Comparison of ENCODE assay signal across 8 cellular contexts in genomic region chr20:36573103-36573797, GRCh38. TPM values are rescaled to one million over a fixed set of nuclear protein-coding genes. Genes with fewer than 3 reads are reported as not detected.
DNase-seq lines count a peak whose midpoint lies in the region; ATAC-seq and TF ChIP-seq lines count a peak whose summit lies in the region.

Gene TGIF2, plus strand, starts transcription at chr20:36573597. Its CDS starts 5,178 bp downstream, at chr20:36578775.

- peak within 1 kb of the TSS; percentile 81 for H3K27ac ChIP-seq in IMR-90 (ENCODE audit: insufficient read depth, low read length)
- H3K27ac ChIP-seq in ovary = peak within 1 kb of the TSS; percentile 94 to 97
- H3K27ac ChIP-seq in tibial artery = peak within 1 kb of the TSS; percentile 88 to 91

- WGBS in IMR-90 (ENCODE audit: extremely low coverage in 2 of 2, insufficient read length in 1 of 2), 2 experiments = 3% methylated on average over 29 of the region's 80 CpGs; no CpG with 5 or more reads in 1 of the 2 experiments
- 3 to 10% (median 5%) methylated on average over 20 to 80 of the region's 80 CpGs for WGBS in ovary, 3 donors

- H4K20me1 ChIP-seq in IMR-90 (ENCODE audit: insufficient read depth, low read length) = peaks cover 29% of the 10 kb centered on the region

- H3K18ac ChIP-seq in IMR-90 (ENCODE audit: low read depth, low read length) = peak within 1 kb of the TSS; percentile 72

- H3K4me3 ChIP-seq in IMR-90 (ENCODE audit: insufficient read depth, low read depth, low read length) = peak within 1 kb of the TSS; percentile 60
- peak within 1 kb of the TSS; percentile 72 for H3K4me3 ChIP-seq in ovary
- H3K4me3 ChIP-seq in tibial artery = peak within 1 kb of the TSS; percentile 80 to 90

- CTCF ChIA-PET in IMR-90 (lab: Yijun Ruan, JAX) = no interaction called here

- H3K79me1 ChIP-seq in IMR-90 (ENCODE audit: low read depth in 1 of 2, low read length in 2 of 2) = peaks cover 20 to 40% of the 10 kb centered on the region in 2 experiments

- peak within 1 kb of the TSS; percentile 98; the same call in 2 of the 3 replicates for H2BK15ac ChIP-seq in IMR-90 (ENCODE audit: low read depth, low read length)

- H2AK9ac ChIP-seq in IMR-90 (replicated peaks; ENCODE audit: low read depth, low read length, poor library complexity) = peak within 1 kb of the TSS; percentile 97

- H3K9me3 ChIP-seq in IMR-90 (ENCODE audit: control insufficient read depth, insufficient read depth, low read length) = no peaks in the 10 kb centered on the region
- no peaks in the 10 kb centered on the region for H3K9me3 ChIP-seq in ovary
- H3K9me3 ChIP-seq in tibial artery = no peaks in the 10 kb centered on the region

- peak within 1 kb of the TSS; percentile 91 for H4K91ac ChIP-seq in IMR-90 (ENCODE audit: insufficient read depth, low read depth, low read length)

- H2BK20ac ChIP-seq in IMR-90 (ENCODE audit: low read depth, low read length) = peak within 1 kb of the TSS; percentile 57; the same call in 1 of the 2 replicates

- H3K9me1 ChIP-seq in IMR-90 (ENCODE audit: insufficient read depth, low read length) = peaks cover 24% of the 10 kb centered on the region

- peak within 1 kb of the TSS; percentile 99 to 100 for H4K8ac ChIP-seq in IMR-90 (ENCODE audit: low read depth in 2 of 2, low read length in 2 of 2)

- TF ChIP-seq CTCF in IMR-90 (conservative IDR thresholded peaks at IDR 0.05; ENCODE audit: low read depth, low read length) (no peak), ovary (IDR thresholded peaks at IDR 0.05) (peak in 1 of 3 donors; percentile 13), tibial artery (IDR thresholded peaks at IDR 0.05) (no peak)

- in situ Hi-C loops in IMR-90 (cut with MboI; ENCODE audit: low sequenced_read_pairs) = no loop called here

- H2BK120ac ChIP-seq in IMR-90 (ENCODE audit: low read depth, low read length) = peak within 1 kb of the TSS; percentile 87

- peak within 1 kb of the TSS; percentile 98 for H2AFZ ChIP-seq in IMR-90 (replicated peaks; ENCODE audit: low read length, poor library complexity)

- BruUV-seq in IMR-90 (replicated peaks; lab: Mats Ljungman, UMichigan) = no TSS peak

- peak; percentile 61 for TF ChIP-seq POLR2A in IMR-90 (IDR thresholded peaks at IDR 0.05; ENCODE audit: low read depth, low read length)
- peak; percentile 53 for TF ChIP-seq POLR2A in ovary (IDR thresholded peaks at IDR 0.05)

- dilution Hi-C loops in IMR-90 (cut with HindIII; ENCODE audit: low sequenced_read_pairs, unreplicated experiment) = no loop called here

- H2BK5ac ChIP-seq in IMR-90 (ENCODE audit: low read depth, low read length, poor library complexity, severe bottlenecking) = peak within 1 kb of the TSS; percentile 23

- peak; percentile 63 for ATAC-seq in GM21447 (IDR thresholded peaks at IDR 0.05; ENCODE audit: unreplicated experiment)
- peak; percentile 91 for ATAC-seq in IMR-90 (ENCODE audit: low read depth)

- peak within 1 kb of the TSS; percentile 71 for H3K9ac ChIP-seq in IMR-90 (ENCODE audit: low read depth, low read length)

- no peaks in the 10 kb centered on the region for H3K27me3 ChIP-seq in IMR-90 (ENCODE audit: control insufficient read depth, insufficient read depth, low read length)
- H3K27me3 ChIP-seq in ovary = no peaks in the 10 kb centered on the region
- H3K27me3 ChIP-seq in tibial artery = no peaks in the 10 kb centered on the region

- intact Hi-C loops in IMR-90 (cut with micrococcal nuclease) (no loop called here), ovary (cut with DNase I) (no loop called here), tibial artery (cut with DNase I; ENCODE audit: low total_unique reads) (loop anchor here (2.0 to 10.0 kb wide), 2 partner anchors 32 to 182 kb away; partner anchors contain the start of gene RAB5IF)

- TF ChIP-seq RAD21 in IMR-90 (IDR thresholded peaks at IDR 0.05; ENCODE audit: low read length) = no peak

- no peak for TF ChIP-seq EP300 in ovary (IDR thresholded peaks at IDR 0.05)

- H3K36me3 ChIP-seq in IMR-90 (ENCODE audit: control insufficient read depth, insufficient read depth, low read length) (no peaks in the 10 kb centered on the region), ovary (no peaks in the 10 kb centered on the region), tibial artery (no peaks in the 10 kb centered on the region)

- peak within 1 kb of the TSS; percentile 98 for H3K4ac ChIP-seq in IMR-90 (ENCODE audit: low read depth, low read length)

- peak within 1 kb of the TSS; percentile 47 for H3K56ac ChIP-seq in IMR-90 (ENCODE audit: extremely low read depth, insufficient read depth, low read length)

- POLR2A ChIA-PET in IMR-90 (lab: Charles Lee; ENCODE audit: unreplicated experiment) = no interaction called here

- DNase-seq in DMS114 treated with DMSO at 0.1 percent for 48 hours (lab: John Stamatoyannopoulos, UW; ENCODE audit: unreplicated experiment) (peak; percentile 71), IMR-90 (peak; percentile 81), SKM-1 (lab: John Stamatoyannopoulos, UW; ENCODE audit: unreplicated experiment) (peak; percentile 32), globus pallidus (ENCODE audit: low spot score) (peak; percentile 38), ovary (peak; percentile 88 to 94 (median 90)), tibial artery (peak; percentile 70 to 92)
- peak; percentile 87 for DNase-seq in activated naive CD4-positive, alpha-beta T cell treated with anti-CD3 and anti-CD28 coated beads, Interleukin-2, amount 50 U/mL, for 16 hours

- H2AK5ac ChIP-seq in IMR-90 (ENCODE audit: low read depth, low read length) = peak within 1 kb of the TSS; percentile 96

- H3K4me1 ChIP-seq in IMR-90 (ENCODE audit: control insufficient read depth, insufficient read depth, low read length) (peaks cover 13% of the 10 kb centered on the region), ovary (ENCODE audit: insufficient read depth) (peaks cover 9% of the 10 kb centered on the region), tibial artery (peaks cover 0 to 29% (median 20%) of the 10 kb centered on the region in 4 donors)

- peak within 1 kb of the TSS; percentile 97 for H3K14ac ChIP-seq in IMR-90 (replicated peaks; ENCODE audit: low read depth, low read length)

- H4K5ac ChIP-seq in IMR-90 (ENCODE audit: low read depth, low read length) = peak within 1 kb of the TSS; percentile 90

- peak within 1 kb of the TSS; percentile 95 for H3K4me2 ChIP-seq in IMR-90 (ENCODE audit: low read depth, low read length)

- peak within 1 kb of the TSS; percentile 88 for H3K23ac ChIP-seq in IMR-90 (ENCODE audit: low read depth, low read length)

TF ChIP-seq in IMR-90, 13 proteins besides CTCF, POLR2A, EP300 and RAD21:
- peak; percentile 100 for TF ChIP-seq MAZ (IDR thresholded peaks at IDR 0.05; ENCODE audit: borderline replicate concordance, low read depth, low read length)
- TF ChIP-seq MXI1 (IDR thresholded peaks at IDR 0.05; ENCODE audit: borderline replicate concordance, low read depth, low read length) = 0 out of 2 replicates have a peak, but pooled peaks have one; percentile 25
- no peak for TF ChIP-seq RCOR1 (IDR thresholded peaks at IDR 0.05; ENCODE audit: insufficient replicate concordance, low read length)
TF ChIP-seq in IMR-90: peak in this region for 2.

RNA-seq across cellular contexts. Expression of gene TGIF2, which starts in this region (rescaled TPM):
- 9.7 and 10.6 TPM in 2 replicates for total RNA-seq in IMR-90 (2012; rRNA removed)
- polyA plus RNA-seq in IMR-90 (2012; rRNA removed) = 11.6 and 12.7 TPM in 2 replicates
- polyA plus RNA-seq in IMR-90 (2012; cell fraction: cytosol; rRNA removed) = 7.5 and 9.7 TPM in 2 replicates
- 9.9 and 15.1 TPM in 2 replicates for polyA plus RNA-seq in IMR-90 (2012; cell fraction: nucleus; rRNA removed; ENCODE audit: low replicate concordance)
- 10 to 100 TPM; 19.2 to 39.2 (median 26.0) TPM for total RNA-seq in ovary
- polyA plus RNA-seq in ovary = 10 to 100 TPM; 12.6 to 21.6 TPM

Comparison
In these comparisons a context has a peak if more than half of its experiments do, and no peak if none do; other contexts are left out.
1. Peak in every context shown above with its lines: DNase-seq, ATAC-seq, H3K4me3 ChIP-seq and H3K27ac ChIP-seq.
2. DNase-seq: peak in every context shown above with its lines; median percentile 90 in ovary; 87 in activated naive CD4-positive, alpha-beta T cell treated with anti-CD3 and anti-CD28 coated beads, Interleukin-2, amount 50 U/mL, for 16 hours; 81 in IMR-90; 81 in tibial artery; 71 in DMS114 treated with DMSO at 0.1 percent for 48 hours; 38 in globus pallidus; 32 in SKM-1.